In the genomic region with DNA sequence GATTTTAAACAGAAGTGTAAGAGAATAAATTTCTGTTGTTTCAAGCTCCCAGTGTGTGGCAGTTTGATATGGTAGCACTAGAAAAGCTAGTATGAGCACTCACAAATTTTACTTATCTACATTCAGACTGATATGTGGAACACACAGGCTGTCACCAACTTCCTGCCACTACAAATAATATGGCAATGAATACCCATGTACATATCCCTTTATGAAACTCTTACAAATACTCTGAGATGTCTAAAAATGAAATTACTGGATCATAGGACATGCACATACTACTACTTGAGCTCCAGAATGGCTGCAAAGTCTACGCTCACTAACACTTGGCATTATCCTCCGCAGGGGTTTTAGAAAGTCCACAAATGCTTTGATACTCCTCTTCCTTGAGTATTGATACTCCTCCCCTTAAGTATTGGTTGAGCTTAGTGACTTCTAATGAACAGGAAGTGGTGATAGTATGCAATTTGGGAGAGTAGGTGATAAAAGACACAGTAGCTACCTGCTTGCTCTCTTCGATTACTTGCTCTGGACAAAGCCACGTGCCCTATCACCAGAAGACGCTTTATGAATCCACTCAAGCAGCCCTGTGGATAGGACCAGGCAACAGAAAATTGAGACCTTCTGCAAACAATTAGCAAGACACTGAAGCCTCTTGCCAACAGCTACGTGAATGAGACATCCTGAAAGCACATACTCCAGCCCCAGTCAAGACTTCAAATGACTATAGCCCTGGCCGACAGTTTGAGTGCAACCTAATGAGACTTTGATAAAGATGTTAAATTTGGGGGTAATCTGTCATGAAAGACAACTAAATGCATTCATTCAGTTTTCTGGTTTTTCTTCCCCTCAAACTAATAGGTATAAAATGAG, we compare ENCODE assay signal across 17 cellular contexts. TPM values are rescaled to one million over a fixed set of nuclear protein-coding genes. Genes with fewer than 3 reads are reported as not detected.
DNase-seq lines count a peak whose midpoint lies in the region; ATAC-seq and TF ChIP-seq lines count a peak whose summit lies in the region.
"Had no signal": no experiment of that assay in that cellular context is flagged by ENCODE, and none has a peak within 500 bp of the region (broad histone marks: within the 10 kb centered on the region; RNA-seq: fewer than 3 reads in every experiment).

No MANE protein-coding gene starts in this region.

- ATAC-seq in left cardiac atrium (no peak), HG03135 (IDR thresholded peaks at IDR 0.05; ENCODE audit: unreplicated experiment) (no peak)
- ATAC-seq: body of pancreas had no signal

- CTCF ChIA-PET in CD8-positive, alpha-beta memory T cell (lab: Charles Lee): interaction anchor here (1.1 to 2.5 kb wide), 4 partner anchors 8 to 36 kb away, joined by 3 to 11 read pairs (median 4); a partner anchor contains a TSS

- no peak overlapping the region for H3K4me3 ChIP-seq in CD8-positive, alpha-beta memory T cell (ENCODE audit: low read length)
- H3K4me3 ChIP-seq in smooth muscle cell: no peak overlapping the region
- H3K4me3 ChIP-seq: body of pancreas, spleen, testis had no signal

- H3K36me3 Mint-ChIP-seq in CD8-positive, alpha-beta memory T cell: peaks cover 0 to 30% (median 9%) of the 10 kb centered on the region in 3 donors
- H3K36me3 Mint-ChIP-seq in dendritic cell treated with granulocyte-macrophage colony-stimulating factor and Interleukin-4, amounts not matched to agents 40 ng/mL and 50 ng/mL, for 4 days (ENCODE audit: low read depth): peaks cover 68% of the 10 kb centered on the region

- H4K20me1 ChIP-seq in smooth muscle cell (ENCODE audit: low read depth): peaks cover 100% of the 10 kb centered on the region

- no peak overlapping the region for H3K9ac ChIP-seq in smooth muscle cell (ENCODE audit: low read depth)

- intact Hi-C loops in dendritic cell treated with granulocyte-macrophage colony-stimulating factor and Interleukin-4, amounts not matched to agents 40 ng/mL and 50 ng/mL, for 4 days (cut with micrococcal nuclease): no loop called here
- intact Hi-C loops in left cardiac atrium (cut with DNase I): no loop called here

- no peaks in the 10 kb centered on the region for H3K27me3 Mint-ChIP-seq in CD8-positive, alpha-beta memory T cell
- H3K27me3 Mint-ChIP-seq in dendritic cell treated with granulocyte-macrophage colony-stimulating factor and Interleukin-4, amounts not matched to agents 40 ng/mL and 50 ng/mL, for 4 days: no peaks in the 10 kb centered on the region

- H3K27ac Mint-ChIP-seq in CD8-positive, alpha-beta memory T cell: peak overlapping the region; percentile 43 to 95 (median 86)
- H3K27ac Mint-ChIP-seq in dendritic cell treated with granulocyte-macrophage colony-stimulating factor and Interleukin-4, amounts not matched to agents 40 ng/mL and 50 ng/mL, for 4 days: peak overlapping the region; percentile 16
- H3K27ac Mint-ChIP-seq: activated T-helper 2 cell treated with anti-CD3 and anti-CD28 coated beads, Interferon-gamma antibody, Interleukin-2, Interleukin-4, amounts not matched to agents 10 μg/mL and 5 μg/mL and 100 μg/mL, durations not matched to agents 14 hours and 24 hours and 36 hours had no signal

- H3F3A ChIP-seq in smooth muscle cell (ENCODE audit: low read depth): peaks cover 43% of the 10 kb centered on the region

- peak overlapping the region; percentile 14 for H3K4me2 ChIP-seq in smooth muscle cell

- no peaks in the 10 kb centered on the region for H3K36me3 ChIP-seq in CD8-positive, alpha-beta memory T cell (ENCODE audit: insufficient read depth, low read length)
- H3K36me3 ChIP-seq in smooth muscle cell (ENCODE audit: low read depth): no peaks in the 10 kb centered on the region

- no peak for TF ChIP-seq CTCF in smooth muscle cell (IDR thresholded peaks at IDR 0.05; ENCODE audit: borderline replicate concordance, insufficient read depth, poor library complexity, severe bottlenecking)

- WGBS in smooth muscle cell (ENCODE audit: low lambda C conversion rate): 82% methylated on average over 7 of the region's 7 CpGs

- peak overlapping the region in 5 of 7 donors; percentile 21 to 56 (median 43) for H3K4me3 Mint-ChIP-seq in CD8-positive, alpha-beta memory T cell
- no peak overlapping the region for H3K4me3 Mint-ChIP-seq in dendritic cell treated with granulocyte-macrophage colony-stimulating factor and Interleukin-4, amounts not matched to agents 40 ng/mL and 50 ng/mL, for 4 days

- no peak for DNase-seq in CD8-positive, alpha-beta memory T cell
- DNase-seq in NCI-H2029 treated with DMSO at 0.1 percent for 48 hours (lab: John Stamatoyannopoulos, UW) (peak; percentile 26), smooth muscle cell (lab: John Stamatoyannopoulos, UW; ENCODE audit: unreplicated experiment) (no peak), left cardiac atrium (no peak), SW 1271 (lab: John Stamatoyannopoulos, UW) (no peak)
- DNase-seq: activated CD4-positive, CD25-positive, alpha-beta regulatory T cell treated with anti-CD3 and anti-CD28 coated beads, Interleukin-2, amount 50 U/mL, for 72 hours; body of pancreas; effector CD8-positive, alpha-beta T cell; NCI-H187; NCI-H524; OCI-M1; posterior cingulate gyrus; spleen; testis had no signal

- no peak overlapping the region for H3K27ac ChIP-seq in CD8-positive, alpha-beta memory T cell (ENCODE audit: low read depth, low read length)
- peak overlapping the region; percentile 38 for H3K27ac ChIP-seq in smooth muscle cell (ENCODE audit: low read depth)
- H3K27ac ChIP-seq: body of pancreas, testis had no signal

- H3K9me3 ChIP-seq in CD8-positive, alpha-beta memory T cell (ENCODE audit: low read length): no peaks in the 10 kb centered on the region
- no peaks in the 10 kb centered on the region for H3K9me3 ChIP-seq in smooth muscle cell (replicated peaks; ENCODE audit: low read depth)
- H3K9me3 ChIP-seq: body of pancreas, spleen, testis had no signal

- no peaks in the 10 kb centered on the region for H3K9me3 Mint-ChIP-seq in CD8-positive, alpha-beta memory T cell
- H3K9me3 Mint-ChIP-seq in dendritic cell treated with granulocyte-macrophage colony-stimulating factor and Interleukin-4, amounts not matched to agents 40 ng/mL and 50 ng/mL, for 4 days: no peaks in the 10 kb centered on the region
- H3K9me3 Mint-ChIP-seq: activated T-helper 2 cell treated with anti-CD3 and anti-CD28 coated beads, Interferon-gamma antibody, Interleukin-2, Interleukin-4, amounts not matched to agents 10 μg/mL and 5 μg/mL and 100 μg/mL, durations not matched to agents 14 hours and 24 hours and 36 hours had no signal

- peaks cover 100% of the 10 kb centered on the region for H3K79me2 ChIP-seq in smooth muscle cell (ENCODE audit: low read depth)

- H3K27me3 ChIP-seq in CD8-positive, alpha-beta memory T cell (ENCODE audit: insufficient read depth, low read length, poor library complexity, severe bottlenecking): no peaks in the 10 kb centered on the region
- H3K27me3 ChIP-seq in smooth muscle cell (ENCODE audit: low read depth): no peaks in the 10 kb centered on the region
- H3K27me3 ChIP-seq: body of pancreas, spleen, testis had no signal

- H2AFZ ChIP-seq in smooth muscle cell (ENCODE audit: low read depth): no peak overlapping the region

- H3K4me1 ChIP-seq in CD8-positive, alpha-beta memory T cell (ENCODE audit: insufficient read depth, low read length): peaks cover 61% of the 10 kb centered on the region
- peaks cover 27% of the 10 kb centered on the region for H3K4me1 ChIP-seq in smooth muscle cell (ENCODE audit: low read depth)

- POLR2A ChIA-PET in CD8-positive, alpha-beta memory T cell (lab: Charles Lee): interaction anchor here (0.6 kb wide), 1 partner anchor 11 kb away, joined by 3 read pairs; no protein-coding TSS in a partner anchor

- peaks cover 73 to 91% (median 88%) of the 10 kb centered on the region in 3 donors for H3K4me1 Mint-ChIP-seq in CD8-positive, alpha-beta memory T cell
- H3K4me1 Mint-ChIP-seq in dendritic cell treated with granulocyte-macrophage colony-stimulating factor and Interleukin-4, amounts not matched to agents 40 ng/mL and 50 ng/mL, for 4 days (ENCODE audit: low read depth): peaks cover 62% of the 10 kb centered on the region

RNA-seq across cellular contexts. Expression of a gene that starts 35.4 kb away (rescaled TPM):
- 10 to 100 TPM; 41.2 to 41.8 TPM for total RNA-seq in CD8-positive, alpha-beta memory T cell
- polyA plus RNA-seq in CD8-positive, alpha-beta memory T cell: 9.9 TPM
- 39.0 and 41.9 TPM in 2 replicates for total RNA-seq in smooth muscle cell
- 21.0 and 23.1 TPM in 2 replicates for polyA plus RNA-seq in smooth muscle cell
- total RNA-seq in left cardiac atrium: 10 to 100 TPM; 42.9 to 48.5 TPM
